ENCODE assay signal across 10 cellular contexts in genomic region chr11:86484164-86484794, GRCh38.
DNase-seq lines count a peak whose midpoint lies in the region; ATAC-seq, FAIRE-seq and TF ChIP-seq lines count a peak whose summit lies in the region.
"Had no signal": no experiment of that assay in that cellular context is flagged by ENCODE, and none has a peak within 500 bp of the region (broad histone marks: within the 10 kb centered on the region; RNA-seq: fewer than 3 reads in every experiment).

No MANE protein-coding gene starts in this region.

- in situ Hi-C loops in brain microvascular endothelial cell (cut with HindIII; ENCODE audit: low pct_ligation_motif_present, low sequenced_read_pairs) (no loop called here), HepG2 (cut with HindIII; ENCODE audit: extremely low pct_ligation_motif_present, low pct_unique_long_range_greater_than_20kb) (loop anchor here (10.0 kb wide), 1 partner anchor 111 kb away; no protein-coding TSS in a partner anchor)

- H3K27me3 ChIP-seq in brain microvascular endothelial cell (replicated peaks) (no peaks in the 10 kb centered on the region), HepG2 (ENCODE audit: control insufficient read depth in 1 of 2, insufficient read depth in 2 of 2, low read length in 2 of 2) (no peaks in the 10 kb centered on the region)

- no peaks in the 10 kb centered on the region for H3K27me3 Mint-ChIP-seq in activated T-helper 17 cell treated with anti-CD3 and anti-CD28 coated beads, Interleukin-2, amount 50 U/mL, for 72 hours

- H4K20me1 ChIP-seq in HepG2 (ENCODE audit: insufficient read depth, low read length): no peaks in the 10 kb centered on the region

- DNase-seq in NOMO-1 treated with DMSO at 0.1 percent for 48 hours (lab: John Stamatoyannopoulos, UW; ENCODE audit: unreplicated experiment): peak; percentile 3
- no peak for DNase-seq in NOMO-1 (lab: John Stamatoyannopoulos, UW; ENCODE audit: unreplicated experiment in 2 of 2)
- peak; percentile 97 for DNase-seq in brain microvascular endothelial cell
- DNase-seq in HepG2 (ENCODE audit: low spot score): peak; percentile 81
- DNase-seq in activated gamma-delta T cell (lab: John Stamatoyannopoulos, UW): no peak
- no peak for DNase-seq in NCI-H2196 (lab: John Stamatoyannopoulos, UW; ENCODE audit: unreplicated experiment)
- DNase-seq in cerebellum (ENCODE audit: low spot score): no peak
- DNase-seq: NCI-H2029 had no signal

- H3K4me3 ChIP-seq in brain microvascular endothelial cell (ENCODE audit: low read depth, low read length): no peak overlapping the region
- no peak overlapping the region for H3K4me3 ChIP-seq in HepG2 (replicated peaks in 1 of 3; ENCODE audit: insufficient read depth in 1 of 3, low read depth in 2 of 3, low read length in 3 of 3)

- no peak for TF ChIP-seq CTCF in brain microvascular endothelial cell (IDR thresholded peaks at IDR 0.05; ENCODE audit: low read depth, low read length, missing control alignments)
- no peak for TF ChIP-seq CTCF in HepG2 (CRISPR knock-in tag; IDR thresholded peaks at IDR 0.05)

- H3K4me1 Mint-ChIP-seq in activated T-helper 17 cell treated with anti-CD3 and anti-CD28 coated beads, Interleukin-2, amount 50 U/mL, for 72 hours: no peaks in the 10 kb centered on the region

- no peaks in the 10 kb centered on the region for H3K9me3 Mint-ChIP-seq in activated T-helper 17 cell treated with anti-CD3 and anti-CD28 coated beads, Interleukin-2, amount 50 U/mL, for 72 hours

- H3K4me1 ChIP-seq in HepG2 (ENCODE audit: insufficient read depth, low read length): peaks cover 40% of the 10 kb centered on the region

- no TSS peak for BruUV-seq in HepG2 (replicated peaks; lab: Mats Ljungman, UMichigan)

- no peaks in the 10 kb centered on the region for H3K36me3 ChIP-seq in brain microvascular endothelial cell (replicated peaks)
- H3K36me3 ChIP-seq in HepG2 (replicated peaks in 1 of 2; ENCODE audit: control insufficient read depth in 1 of 2, insufficient read depth in 2 of 2, low read length in 2 of 2): no peaks in the 10 kb centered on the region

- intact Hi-C loops in HepG2 (cut with micrococcal nuclease; ENCODE audit: unreplicated experiment): no loop called here

- WGBS in HepG2 (ENCODE audit: low lambda C conversion rate): 6% methylated on average over 5 of the region's 5 CpGs

- TF ChIP-seq POLR2A in HepG2 (IDR thresholded peaks at IDR 0.05; ENCODE audit: insufficient read depth in 1 of 2, low read depth in 2 of 2, low read length in 2 of 2): no peak

- TF ChIP-seq RAD21 in HepG2 (CRISPR knock-in tag; IDR thresholded peaks at IDR 0.05): no peak

- CTCF ChIA-PET in HepG2 (lab: Yijun Ruan, JAX; ENCODE audit: low intra/inter-chr PET ratio, low total read pairs): no interaction called here

- no peak overlapping the region for H3K27ac Mint-ChIP-seq in activated T-helper 17 cell treated with anti-CD3 and anti-CD28 coated beads, Interleukin-2, amount 50 U/mL, for 72 hours

- ATAC-seq in HepG2: peak; percentile 66
- ATAC-seq in activated T-helper 17 cell treated with anti-CD3 and anti-CD28 coated beads, Interleukin-2, amount 50 U/mL, for 72 hours (replicated peaks): no peak

- no peaks in the 10 kb centered on the region for H3K79me2 ChIP-seq in HepG2 (ENCODE audit: insufficient read depth, low read length)

- H2AFZ ChIP-seq in HepG2 (ENCODE audit: low read length): no peak overlapping the region

- H3K4me3 Mint-ChIP-seq in activated T-helper 17 cell treated with anti-CD3 and anti-CD28 coated beads, Interleukin-2, amount 50 U/mL, for 72 hours: no peak overlapping the region

- H3K9me3 ChIP-seq in HepG2 (ENCODE audit: low read length): no peaks in the 10 kb centered on the region

- peak overlapping the region; percentile 86 for H3K27ac ChIP-seq in brain microvascular endothelial cell
- H3K27ac ChIP-seq in HepG2 (ENCODE audit: extremely low read length, insufficient read depth, low read length): no peak overlapping the region

- TF ChIP-seq EP300 in HepG2 (IDR thresholded peaks at IDR 0.05; ENCODE audit: low read depth in 2 of 2, low read length in 2 of 2) (no peak; a peak in 1 of 4 replicates), HepG2 (CRISPR knock-in tag; IDR thresholded peaks at IDR 0.05; ENCODE audit: borderline replicate concordance) (no peak)

- H3K9ac ChIP-seq in HepG2 (ENCODE audit: insufficient read depth, low read depth, low read length): no peak overlapping the region

- POLR2A ChIA-PET in HepG2 (lab: Yijun Ruan, JAX): interaction anchor here (0.9 to 3.3 kb wide), 13 partner anchors 8 to 108 kb away, joined by 3 to 22 read pairs (median 5); no protein-coding TSS in a partner anchor

- no peaks in the 10 kb centered on the region for H3K36me3 Mint-ChIP-seq in activated T-helper 17 cell treated with anti-CD3 and anti-CD28 coated beads, Interleukin-2, amount 50 U/mL, for 72 hours (ENCODE audit: low read depth)

- H3K4me2 ChIP-seq in HepG2 (ENCODE audit: low read depth, low read length): no peak overlapping the region

- FAIRE-seq in HepG2 (lab: Jason Lieb, UNC): no peak
- FAIRE-seq: A204.1 had no signal

TF ChIP-seq in HepG2, 621 proteins besides CTCF, POLR2A, EP300 and RAD21 (continues in another document):
- TF ChIP-seq GATAD2A (CRISPR knock-in tag; IDR thresholded peaks at IDR 0.05): 0 out of 2 replicates have a peak, but pooled peaks have one; percentile 14
- no peak for TF ChIP-seq GFI1 (CRISPR knock-in tag; IDR thresholded peaks at IDR 0.05; ENCODE audit: borderline replicate concordance)
- TF ChIP-seq ATF3 (CRISPR knock-in tag; IDR thresholded peaks at IDR 0.05): 0 out of 2 replicates have a peak, but pooled peaks have one; percentile 43
- peak; percentile 53; the same call in 1 of the 2 replicates for TF ChIP-seq ARID5B (CRISPR knock-in tag; IDR thresholded peaks at IDR 0.05)
- TF ChIP-seq YY1 (IDR thresholded peaks at IDR 0.05; ENCODE audit: insufficient read depth, insufficient replicate concordance, low read depth, low read length): no peak
- TF ChIP-seq ZBTB10 (CRISPR knock-in tag; IDR thresholded peaks at IDR 0.05; ENCODE audit: borderline replicate concordance): no peak
- TF ChIP-seq LCORL (IDR thresholded peaks at IDR 0.05): no peak
- no peak for TF ChIP-seq LCORL (CRISPR knock-in tag; IDR thresholded peaks at IDR 0.05)
- no peak for TF ChIP-seq BRF2 (CRISPR knock-in tag; IDR thresholded peaks at IDR 0.05)
- TF ChIP-seq ARNTL (CRISPR knock-in tag; IDR thresholded peaks at IDR 0.05): no peak

Comparison
In these comparisons a context has a peak if more than half of its experiments do, and no peak if none do; other contexts are left out.
1. DNase-seq: peak in NOMO-1 treated with DMSO at 0.1 percent for 48 hours (single experiment), brain microvascular endothelial cell (single experiment) and HepG2 (single experiment); none in NOMO-1 (0 of 2), activated gamma-delta T cell (single experiment), NCI-H2196 (single experiment) and cerebellum (single experiment).